In genomic region chr3:36932979-36933378, GRCh38 we compare ENCODE assay signal across 3 cellular contexts.
TF ChIP-seq lines count a peak whose summit lies in the region.

No MANE protein-coding gene starts in this region.

TF ChIP-seq in SK-N-SH, 30 proteins besides CTCF, POLR2A, EP300 and RAD21 (continued from another document):
- TF ChIP-seq SIN3A (IDR thresholded peaks at IDR 0.05; ENCODE audit: borderline replicate concordance, low read depth, low read length) (no peak), CHD2 (IDR thresholded peaks at IDR 0.05; ENCODE audit: low read length, partially characterized antibody) (no peak)

TF ChIP-seq in SK-N-SH treated with all-trans-retinoic acid at 6 μM for 48 hours, 23 proteins besides CTCF, POLR2A, EP300 and RAD21 (continued from another document):
- TF ChIP-seq TSHZ2 (CRISPR knock-in tag; IDR thresholded peaks at IDR 0.05) (no peak), ZFP30 (CRISPR knock-in tag; IDR thresholded peaks at IDR 0.05) (no peak), PATZ1 (CRISPR knock-in tag; IDR thresholded peaks at IDR 0.05; ENCODE audit: borderline replicate concordance) (no peak), CSRNP3 (CRISPR knock-in tag; IDR thresholded peaks at IDR 0.05) (no peak), BACH2 (CRISPR knock-in tag; IDR thresholded peaks at IDR 0.05; ENCODE audit: borderline replicate concordance) (no peak), CREB5 (CRISPR knock-in tag; IDR thresholded peaks at IDR 0.05; ENCODE audit: low read depth) (no peak), ZNF8 (CRISPR knock-in tag; IDR thresholded peaks at IDR 0.05) (no peak), PPARA (CRISPR knock-in tag; IDR thresholded peaks at IDR 0.05; ENCODE audit: borderline replicate concordance) (no peak), ZFP3 (CRISPR knock-in tag; IDR thresholded peaks at IDR 0.05) (no peak), SNAI2 (CRISPR knock-in tag; IDR thresholded peaks at IDR 0.05) (no peak), RARB (CRISPR knock-in tag; IDR thresholded peaks at IDR 0.05) (no peak), TOX (CRISPR knock-in tag; IDR thresholded peaks at IDR 0.05; ENCODE audit: borderline replicate concordance) (no peak), CSDC2 (CRISPR knock-in tag; IDR thresholded peaks at IDR 0.05) (no peak), ZNF565 (CRISPR knock-in tag; conservative IDR thresholded peaks at IDR 0.05; ENCODE audit: low read depth) (no peak), POU6F1 (CRISPR knock-in tag; IDR thresholded peaks at IDR 0.05; ENCODE audit: borderline replicate concordance, low read depth) (no peak)

TF ChIP-seq in WTC11, 78 proteins besides CTCF, POLR2A, EP300 and RAD21 (continued from another document):
- TF ChIP-seq TP53 (CRISPR knock-in tag; IDR thresholded peaks at IDR 0.05) (peak; percentile 94; the same call in 1 of the 2 replicates), JAZF1 (CRISPR knock-in tag; IDR thresholded peaks at IDR 0.05) (no peak), ESRRA (CRISPR knock-in tag; IDR thresholded peaks at IDR 0.05; ENCODE audit: borderline replicate concordance) (no peak), ZNF512 (CRISPR knock-in tag; IDR thresholded peaks at IDR 0.05; ENCODE audit: borderline replicate concordance) (no peak)
TF ChIP-seq in WTC11: peak in this region for 2.
